8 cellular contexts compared by ENCODE assay signal in genomic region chr19:52270266-52270885, GRCh38. TPM values are rescaled to one million over a fixed set of nuclear protein-coding genes. Genes with fewer than 3 reads are reported as not detected.
DNase-seq lines count a peak whose midpoint lies in the region; ATAC-seq and TF ChIP-seq lines count a peak whose summit lies in the region.

No MANE protein-coding gene starts in this region.

- peak overlapping the region; percentile 95 for H3K4me3 ChIP-seq in CD8-positive, alpha-beta T cell (ENCODE audit: low read depth, low read length)
- peak overlapping the region; percentile 90 for H3K4me3 ChIP-seq in epithelial cell of proximal tubule (ENCODE audit: low read depth, low read length)

- DNase-seq in CD8-positive, alpha-beta T cell = peak in 1 of 7 experiments; percentile 11
- DNase-seq in HCEC 1CT (peak; percentile 36), T-helper 17 cell (no peak), epithelial cell of proximal tubule (ENCODE audit: low read depth) (no peak), nephron progenitor cell (peak; percentile 6), NCI-H345 (lab: John Stamatoyannopoulos, UW) (no peak)
- no peak for DNase-seq in activated effector memory CD4-positive, alpha-beta T cell treated with anti-CD3 and anti-CD28 coated beads, Interleukin-2, amount 50 U/mL, for 16 hours

- no peaks in the 10 kb centered on the region for H3K9me3 ChIP-seq in CD8-positive, alpha-beta T cell (ENCODE audit: low read length)
- H3K9me3 ChIP-seq in T-helper 17 cell (ENCODE audit: control insufficient read depth, low read length, poor library complexity, severe bottlenecking) = no peaks in the 10 kb centered on the region

- peaks cover 47% of the 10 kb centered on the region for H3K4me1 Mint-ChIP-seq in CD8-positive, alpha-beta T cell (ENCODE audit: low read depth)
- H3K4me1 Mint-ChIP-seq in T-helper 17 cell (peaks cover 15% of the 10 kb centered on the region), nephron progenitor cell (peaks cover 25% of the 10 kb centered on the region)

- no peaks in the 10 kb centered on the region for H3K27me3 ChIP-seq in CD8-positive, alpha-beta T cell (ENCODE audit: insufficient read depth, low read length)

- peaks cover 56% of the 10 kb centered on the region for H3K36me3 Mint-ChIP-seq in CD8-positive, alpha-beta T cell
- peaks cover 13% of the 10 kb centered on the region for H3K36me3 Mint-ChIP-seq in T-helper 17 cell (ENCODE audit: low read depth)
- peaks cover 60% of the 10 kb centered on the region for H3K36me3 Mint-ChIP-seq in nephron progenitor cell (ENCODE audit: low read depth)

- peaks cover 13% of the 10 kb centered on the region for H3K4me1 ChIP-seq in CD8-positive, alpha-beta T cell (ENCODE audit: insufficient read depth, low read length)

- peaks cover 9% of the 10 kb centered on the region for H3K9me3 Mint-ChIP-seq in CD8-positive, alpha-beta T cell
- peaks cover 79% of the 10 kb centered on the region for H3K9me3 Mint-ChIP-seq in nephron progenitor cell

- H3K36me3 ChIP-seq in CD8-positive, alpha-beta T cell (ENCODE audit: insufficient read depth, low read length) = no peaks in the 10 kb centered on the region

- POLR2A ChIA-PET in CD8-positive, alpha-beta T cell (lab: Charles Lee) = interaction anchor here (1.7 kb wide), 1 partner anchor 81 kb away, joined by 4 read pairs; no protein-coding TSS in a partner anchor

- ATAC-seq in CD8-positive, alpha-beta T cell = no peak
- ATAC-seq in T-helper 17 cell (no peak), HG02938 (IDR thresholded peaks at IDR 0.05; ENCODE audit: unreplicated experiment) (no peak)

- CTCF ChIA-PET in CD8-positive, alpha-beta T cell (lab: Charles Lee) = no interaction called here

- H3K4me3 Mint-ChIP-seq in CD8-positive, alpha-beta T cell = peak overlapping the region; percentile 98
- H3K4me3 Mint-ChIP-seq in T-helper 17 cell = peak overlapping the region; percentile 99
- H3K4me3 Mint-ChIP-seq in nephron progenitor cell = peak overlapping the region; percentile 100

- peak overlapping the region; percentile 96 for H3K27ac ChIP-seq in CD8-positive, alpha-beta T cell (ENCODE audit: low read depth, low read length)

- TF ChIP-seq CTCF in CD8-positive, alpha-beta T cell (IDR thresholded peaks at IDR 0.05) = no peak
- TF ChIP-seq CTCF in epithelial cell of proximal tubule (conservative IDR thresholded peaks at IDR 0.05; ENCODE audit: low read depth, low read length) (no peak), nephron progenitor cell (IDR thresholded peaks at IDR 0.05) (no peak)

- no peaks in the 10 kb centered on the region for H3K27me3 Mint-ChIP-seq in CD8-positive, alpha-beta T cell (ENCODE audit: low read depth)
- H3K27me3 Mint-ChIP-seq in T-helper 17 cell (no peaks in the 10 kb centered on the region), nephron progenitor cell (ENCODE audit: low read depth, poor library complexity) (peaks cover 9% of the 10 kb centered on the region)

- intact Hi-C loops in CD8-positive, alpha-beta T cell (cut with DNase I, micrococcal nuclease) = loop anchor here in 1 of 2 experiments (5.0 kb wide), 1 partner anchor 127 kb away; the partner anchor contains the start of gene ZNF528

- H3K27ac Mint-ChIP-seq in CD8-positive, alpha-beta T cell = peak overlapping the region; percentile 98
- peak overlapping the region; percentile 97 for H3K27ac Mint-ChIP-seq in T-helper 17 cell
- H3K27ac Mint-ChIP-seq in nephron progenitor cell = peak overlapping the region; percentile 99

RNA-seq across cellular contexts. Expression of gene ZNF766, which starts 1.0 kb away (rescaled TPM):
- total RNA-seq in CD8-positive, alpha-beta T cell = 10 to 100 TPM; 50.8 to 52.6 TPM
- total RNA-seq in T-helper 17 cell (10 to 100 TPM; 31.1 to 36.0 TPM), epithelial cell of proximal tubule (5.3 and 11.9 TPM in 2 replicates)

RNA-seq across cellular contexts. Expression of gene ZNF480, which starts 26.6 kb away (rescaled TPM):
- 1 to 10 TPM; 7.8 to 9.1 TPM for total RNA-seq in CD8-positive, alpha-beta T cell
- 1 to 10 TPM; 6.3 to 8.3 TPM for total RNA-seq in T-helper 17 cell
- 8.0 and 20.8 TPM in 2 replicates for total RNA-seq in epithelial cell of proximal tubule

Comparison
In these comparisons a context has a peak if more than half of its experiments do, and no peak if none do; other contexts are left out.
1. DNase-seq: peak in HCEC 1CT (single experiment) and nephron progenitor cell (single experiment); none in T-helper 17 cell (0 of 3), epithelial cell of proximal tubule (single experiment), activated effector memory CD4-positive, alpha-beta T cell treated with anti-CD3 and anti-CD28 coated beads, Interleukin-2, amount 50 U/mL, for 16 hours (single experiment) and NCI-H345 (single experiment).
2. Peak in every context shown above with its lines, with median percentiles within 50 percentile points of each other: H3K27ac Mint-ChIP-seq and H3K4me3 Mint-ChIP-seq.